Comparison of ENCODE assay signal across 23 cellular contexts in genomic region chr13:23993439-23993980, GRCh38.
A peak's percentile ranks its signal among the peaks of the same experiment; 100 is the strongest.
DNase-seq lines count a peak whose midpoint lies in the region; ATAC-seq and TF ChIP-seq lines count a peak whose summit lies in the region.
"Had no signal": no experiment of that assay in that cellular context is flagged by ENCODE, and none has a peak within 500 bp of the region (broad histone marks: within the 10 kb centered on the region; RNA-seq: fewer than 3 reads in every experiment).

No MANE protein-coding gene starts in this region.

- in situ Hi-C loops in astrocyte of the cerebellum (cut with HindIII; ENCODE audit: low sequenced_read_pairs): no loop called here

- no peak for TF ChIP-seq EP300 in suprapubic skin (IDR thresholded peaks at IDR 0.05)

- no peak for ATAC-seq in HG03432 (IDR thresholded peaks at IDR 0.05; ENCODE audit: unreplicated experiment)
- ATAC-seq: activated naive CD4-positive, alpha-beta T cell treated with anti-CD3 and anti-CD28 coated beads, Interleukin-2, amount 50 U/mL, for 72 hours; SK-N-SH treated with all-trans-retinoic acid at 6 μM for 48 hours; T-helper 17 cell had no signal

- DNase-seq in NCI-H1417 (lab: John Stamatoyannopoulos, UW) (peak in 2 of 3 experiments; percentile 23 to 25), NCI-H1417 treated with DMSO at 0.1 percent for 48 hours (lab: John Stamatoyannopoulos, UW) (no peak), astrocyte of the cerebellum (ENCODE audit: low read depth) (peak; percentile 11), glomerular visceral epithelial cell (ENCODE audit: extremely low spot score) (peak; percentile 82), suprapubic skin (ENCODE audit: low spot score in 2 of 2) (no peak), germinal center (ENCODE audit: low spot score) (no peak)
- no peak for DNase-seq in stimulated activated CD8-positive, alpha-beta memory T cell treated with anti-CD3 and anti-CD28 coated beads, Interleukin-4, amount 100 ng/mL, for 48 hours
- DNase-seq: 8988T; activated CD4-positive, alpha-beta memory T cell treated with anti-CD3 and anti-CD28 coated beads for 36 hours; activated CD4-positive, CD25-positive, alpha-beta regulatory T cell treated with anti-CD3 and anti-CD28 coated beads, Interleukin-2, amount 50 U/mL, for 72 hours; aorta; Calu3; H9; KBM-7; lower lobe of right lung; NCI-H2081; NCI-H226; NCI-H82; T-helper 17 cell had no signal

- no peak overlapping the region for H3K4me3 ChIP-seq in astrocyte of the cerebellum (ENCODE audit: low read depth, low read length)
- no peak overlapping the region for H3K4me3 ChIP-seq in suprapubic skin
- H3K4me3 ChIP-seq: lower lobe of right lung, skin epidermis had no signal

- no peaks in the 10 kb centered on the region for H3K27me3 ChIP-seq in suprapubic skin

- H3K36me3 ChIP-seq in suprapubic skin: no peaks in the 10 kb centered on the region
- H3K36me3 ChIP-seq: lower lobe of right lung had no signal

- no peaks in the 10 kb centered on the region for H3K9me3 ChIP-seq in suprapubic skin
- H3K9me3 ChIP-seq: lower lobe of right lung had no signal

- no peak for TF ChIP-seq POLR2A in suprapubic skin (IDR thresholded peaks at IDR 0.05)

- WGBS in suprapubic skin: 93% methylated on average over 5 of the region's 5 CpGs

- no peaks in the 10 kb centered on the region for H3K4me1 ChIP-seq in suprapubic skin

- TF ChIP-seq CTCF in astrocyte of the cerebellum (IDR thresholded peaks at IDR 0.05; ENCODE audit: low read depth, low read length, missing control alignments): no peak
- TF ChIP-seq CTCF in suprapubic skin (IDR thresholded peaks at IDR 0.05): no peak

- no peak overlapping the region for H3K27ac ChIP-seq in suprapubic skin
- H3K27ac ChIP-seq: lower lobe of right lung, skin epidermis had no signal

Comparison
In these comparisons a context has a peak if more than half of its experiments do, and no peak if none do; other contexts are left out.
1. DNase-seq: peak in NCI-H1417 (2 of 3), astrocyte of the cerebellum (single experiment) and glomerular visceral epithelial cell (single experiment); none in NCI-H1417 treated with DMSO at 0.1 percent for 48 hours (single experiment), suprapubic skin (0 of 2), stimulated activated CD8-positive, alpha-beta memory T cell treated with anti-CD3 and anti-CD28 coated beads, Interleukin-4, amount 100 ng/mL, for 48 hours (single experiment) and germinal center (single experiment).